In genomic region chr3:26625187-26625586, GRCh38 we compare ENCODE assay signal across 14 cellular contexts. TPM values are rescaled to one million over a fixed set of nuclear protein-coding genes. Genes with fewer than 3 reads are reported as not detected.
"Had no signal": no experiment of that assay in that cellular context is flagged by ENCODE, and none has a peak within 500 bp of the region (broad histone marks: within the 10 kb centered on the region; RNA-seq: fewer than 3 reads in every experiment).

No MANE protein-coding gene starts in this region.

- H3K4me1 ChIP-seq: breast epithelium, parathyroid adenoma had no signal

- H3K27ac ChIP-seq: breast epithelium, parathyroid adenoma, stomach, thoracic aorta had no signal

- H3K9me3 ChIP-seq: breast epithelium, stomach, thoracic aorta had no signal

- DNase-seq: activated CD4-positive, alpha-beta T cell treated with anti-CD3 and anti-CD28 coated beads, Interleukin-2, amount 50 U/mL, for 48 hours; activated CD4-positive, CD25-positive, alpha-beta regulatory T cell treated with anti-CD3 and anti-CD28 coated beads, Interleukin-2, amount 50 U/mL, for 72 hours; activated CD8-positive, alpha-beta memory T cell treated with anti-CD3 and anti-CD28 coated beads, Interleukin-2, amount 10 ng/mL, durations not matched to agents 7 days and 5 days; activated effector memory CD4-positive, alpha-beta T cell treated with Interleukin-2 at 50 U/mL for 16 hours; activated T-cell treated with anti-CD3 and anti-CD28 coated beads, Interleukin-2, amount 50 U/mL, for 24 hours; foreskin melanocyte; retina; stimulated activated CD4-positive, alpha-beta T cell treated with anti-CD3 and anti-CD28 coated beads, Interleukin-15, amount 100 ng/mL, for 24 hours; stimulated activated CD4-positive, alpha-beta T cell treated with anti-CD3 and anti-CD28 coated beads, Interleukin-4, amount 100 ng/mL, for 24 hours; stomach had no signal

- H3K4me3 ChIP-seq: thoracic aorta had no signal

- ATAC-seq: activated CD8-positive, alpha-beta memory T cell treated with anti-CD3 and anti-CD28 coated beads, Interleukin-2, amount 10 ng/mL, durations not matched to agents 7 days and 5 days had no signal

- H3K79me2 ChIP-seq: parathyroid adenoma had no signal

- H3K9ac ChIP-seq: parathyroid adenoma had no signal

- H3K36me3 ChIP-seq: breast epithelium, stomach, thoracic aorta had no signal

RNA-seq across cellular contexts. Expression of gene LRRC3B, which starts 2.6 kb away (rescaled TPM):
- total RNA-seq: activated CD8-positive, alpha-beta memory T cell treated with anti-CD3 and anti-CD28 coated beads, Interleukin-2, amount 10 ng/mL, durations not matched to agents 7 days and 5 days; T-helper 2 cell treated with Interferon-gamma antibody and Interleukin-4, amounts not matched to agents 100 ng/mL and 5 ng/mL, for 36 hours; thoracic aorta had no signal
